In the genomic region with DNA sequence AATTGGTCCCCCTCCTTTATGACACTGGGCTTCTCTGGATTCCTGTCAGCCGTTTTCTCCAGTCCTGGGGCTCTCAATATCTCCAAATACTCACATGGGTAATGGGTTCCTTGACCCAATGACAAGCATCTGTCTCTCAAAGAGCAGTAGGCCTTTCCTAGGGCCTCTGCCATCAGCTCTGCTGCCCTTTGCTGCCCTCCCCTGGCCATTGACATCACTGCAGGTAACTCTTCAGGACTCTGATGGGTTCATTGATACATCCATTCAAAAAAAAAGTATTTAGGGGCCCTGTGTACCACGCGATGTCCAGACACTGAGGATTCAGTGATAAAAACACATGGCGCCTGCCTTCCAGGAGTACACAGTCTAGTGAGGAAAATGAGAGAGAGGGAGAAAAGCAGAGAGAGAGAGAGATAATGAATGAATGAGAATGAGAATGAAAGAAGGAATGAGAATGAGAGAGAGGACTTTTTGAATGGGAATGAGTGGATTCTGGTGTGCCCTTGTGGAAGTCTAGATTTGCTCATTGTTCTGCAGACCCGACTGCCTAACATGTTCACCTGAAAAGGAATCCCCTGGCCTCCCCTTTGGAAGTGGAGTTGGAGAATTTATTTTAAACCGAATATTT, we compare ENCODE assay signal across 8 cellular contexts. TPM values are rescaled to one million over a fixed set of nuclear protein-coding genes. Genes with fewer than 3 reads are reported as not detected.
DNase-seq lines count a peak whose midpoint lies in the region; ATAC-seq and TF ChIP-seq lines count a peak whose summit lies in the region.

No MANE protein-coding gene starts in this region.

- intact Hi-C loops in upper lobe of right lung (cut with DNase I): no loop called here

- DNase-seq in DMS53 (lab: John Stamatoyannopoulos, UW) (peak; percentile 80), RWPE2 (ENCODE audit: low spot score) (no peak), glomerular visceral epithelial cell (ENCODE audit: extremely low spot score) (peak; percentile 27), pons (ENCODE audit: low spot score) (peak; percentile 79), upper lobe of right lung (peak; percentile 74)
- DNase-seq in activated gamma-delta T cell treated with anti-CD3 and anti-CD28 coated beads, Interleukin-2, amount 50 U/mL, for 16 hours (ENCODE audit: low read depth): peak; percentile 37

- no peak overlapping the region for H3K4me3 ChIP-seq in RWPE2 (ENCODE audit: severe bottlenecking)
- no peak overlapping the region for H3K4me3 ChIP-seq in upper lobe of right lung

- H3K36me3 ChIP-seq in RWPE2 (ENCODE audit: low read depth) (no peaks in the 10 kb centered on the region), upper lobe of right lung (no peaks in the 10 kb centered on the region)

- TF ChIP-seq CTCF in RWPE2 (IDR thresholded peaks at IDR 0.05; ENCODE audit: poor library complexity, severe bottlenecking) (peak; percentile 93), upper lobe of right lung (IDR thresholded peaks at IDR 0.05) (peak; percentile 84)

- H3K27me3 ChIP-seq in RWPE2 (ENCODE audit: insufficient read depth, poor library complexity, severe bottlenecking) (no peaks in the 10 kb centered on the region), upper lobe of right lung (peaks cover 18% of the 10 kb centered on the region)

- H3K27ac ChIP-seq in RWPE2 (ENCODE audit: poor library complexity, severe bottlenecking) (no peak overlapping the region), upper lobe of right lung (no peak overlapping the region)

- H3K9me3 ChIP-seq in RWPE2 (ENCODE audit: severe bottlenecking): no peaks in the 10 kb centered on the region
- H3K9me3 ChIP-seq in upper lobe of right lung: no peaks in the 10 kb centered on the region

- no peaks in the 10 kb centered on the region for H3K4me1 ChIP-seq in RWPE2 (ENCODE audit: insufficient read depth, poor library complexity, severe bottlenecking)
- H3K4me1 ChIP-seq in upper lobe of right lung: no peaks in the 10 kb centered on the region

- ATAC-seq in GM19467 (IDR thresholded peaks at IDR 0.05; ENCODE audit: unreplicated experiment): peak; percentile 92
- ATAC-seq in HG03565 (IDR thresholded peaks at IDR 0.05; ENCODE audit: unreplicated experiment): peak; percentile 76
- ATAC-seq in RWPE2 (ENCODE audit: low read depth): peak; percentile 75
- peak; percentile 91 for ATAC-seq in upper lobe of right lung

RNA-seq across cellular contexts. Expression of gene OLFML1, which starts 42.6 kb away (rescaled TPM):
- 30.6 TPM for total RNA-seq in upper lobe of right lung
